20 cellular contexts compared by ENCODE assay signal in the genomic region with DNA sequence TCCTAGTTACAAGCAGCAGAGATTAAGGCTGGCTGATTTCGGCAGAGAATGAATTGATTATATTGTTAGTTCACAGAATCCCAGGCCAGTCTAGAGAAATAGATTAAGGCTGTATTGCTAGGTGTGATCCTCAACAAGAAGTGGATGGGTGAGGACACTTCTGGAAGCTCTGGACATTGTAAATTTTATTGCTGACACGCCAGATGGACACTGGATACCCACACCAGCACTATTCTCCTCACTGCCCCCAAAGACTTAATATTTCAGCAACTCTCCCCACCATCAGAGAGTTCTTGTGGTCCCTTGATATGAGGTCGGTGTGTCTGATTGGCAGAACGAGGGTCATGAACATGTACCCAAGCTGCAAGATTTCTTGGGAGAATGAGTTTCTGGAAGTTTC.
DNase-seq lines count a peak whose midpoint lies in the region; ATAC-seq, FAIRE-seq and TF ChIP-seq lines count a peak whose summit lies in the region.
"Had no signal": no experiment of that assay in that cellular context is flagged by ENCODE, and none has a peak within 500 bp of the region (broad histone marks: within the 10 kb centered on the region; RNA-seq: fewer than 3 reads in every experiment).

No MANE protein-coding gene starts in this region.

- no peaks in the 10 kb centered on the region for H3K27me3 ChIP-seq in mesendoderm (ENCODE audit: insufficient read depth, low read length, poor library complexity)
- no peaks in the 10 kb centered on the region for H3K27me3 ChIP-seq in Peyer's patch
- no peaks in the 10 kb centered on the region for H3K27me3 ChIP-seq in hepatocyte
- H3K27me3 ChIP-seq: BLaER1 treated with 17β-estradiol and CSF1 and Interleukin-3, amounts not matched to agents 10 nM and 100 nM had no signal

- no peaks in the 10 kb centered on the region for H3K9me2 ChIP-seq in hepatocyte (replicated peaks; ENCODE audit: insufficient read depth)

- CTCF ChIA-PET in A549 (lab: Yijun Ruan, JAX), result no interaction called here

- no peak overlapping the region for H2AFZ ChIP-seq in hepatocyte

- H3K9ac ChIP-seq in mesendoderm (ENCODE audit: low read length), result no peak overlapping the region
- H3K9ac ChIP-seq: BLaER1 treated with 17β-estradiol and CSF1 and Interleukin-3, amounts not matched to agents 10 nM and 100 nM had no signal

- no peaks in the 10 kb centered on the region for H3K9me3 ChIP-seq in A549
- H3K9me3 ChIP-seq in Peyer's patch, result no peaks in the 10 kb centered on the region
- no peaks in the 10 kb centered on the region for H3K9me3 ChIP-seq in hepatocyte (ENCODE audit: low read depth)
- H3K9me3 ChIP-seq: BLaER1 treated with 17β-estradiol and CSF1 and Interleukin-3, amounts not matched to agents 10 nM and 100 nM; Caco-2 had no signal

- TF ChIP-seq RAD21 in A549 (conservative IDR thresholded peaks at IDR 0.05 in 1 of 2, IDR thresholded peaks at IDR 0.05 in 1 of 2), result no peak

- no peaks in the 10 kb centered on the region for H3K79me1 ChIP-seq in mesendoderm (ENCODE audit: low read length)

- H4K20me1 ChIP-seq in hepatocyte (ENCODE audit: insufficient read depth, poor library complexity, severe bottlenecking), result no peaks in the 10 kb centered on the region
- H4K20me1 ChIP-seq: BLaER1 treated with 17β-estradiol and CSF1 and Interleukin-3, amounts not matched to agents 10 nM and 100 nM had no signal

- no peak overlapping the region for H2BK15ac ChIP-seq in mesendoderm (replicated peaks; ENCODE audit: low read depth)

- H3K4me2 ChIP-seq in A549, result no peak overlapping the region
- H3K4me2 ChIP-seq in mesendoderm (ENCODE audit: low read length), result no peak overlapping the region
- H3K4me2 ChIP-seq in hepatocyte, result no peak overlapping the region
- H3K4me2 ChIP-seq: BLaER1 treated with 17β-estradiol and CSF1 and Interleukin-3, amounts not matched to agents 10 nM and 100 nM had no signal

- H3K23ac ChIP-seq in mesendoderm (ENCODE audit: low read length), result no peak overlapping the region

- H2AK5ac ChIP-seq in mesendoderm (ENCODE audit: low read length), result no peak overlapping the region

- H3K79me2 ChIP-seq in mesendoderm (ENCODE audit: control insufficient read depth, insufficient read depth, low read length) (no peaks in the 10 kb centered on the region), hepatocyte (no peaks in the 10 kb centered on the region)

- ATAC-seq in A549, result no peak
- no peak for ATAC-seq in GM18868 (IDR thresholded peaks at IDR 0.05; ENCODE audit: unreplicated experiment)
- ATAC-seq: CD8-positive, alpha-beta T cell had no signal

- no peak overlapping the region for H2BK120ac ChIP-seq in mesendoderm (ENCODE audit: low read depth, low read length)

- no peak overlapping the region for H4K5ac ChIP-seq in mesendoderm (ENCODE audit: low read length)

- H2BK5ac ChIP-seq in mesendoderm (ENCODE audit: low read length), result no peak overlapping the region

- H3K56ac ChIP-seq in mesendoderm (ENCODE audit: low read length), result no peak overlapping the region

- H3K36me3 ChIP-seq in mesendoderm (ENCODE audit: control insufficient read depth, insufficient read depth, low read length) (no peaks in the 10 kb centered on the region), Peyer's patch (no peaks in the 10 kb centered on the region), hepatocyte (replicated peaks; ENCODE audit: insufficient read depth, low read depth) (no peaks in the 10 kb centered on the region)
- H3K36me3 ChIP-seq: BLaER1 treated with 17β-estradiol and CSF1 and Interleukin-3, amounts not matched to agents 10 nM and 100 nM had no signal

- POLR2A ChIA-PET in A549 (lab: Yijun Ruan, JAX), result no interaction called here

- DNase-seq in A549 (ENCODE audit: low read depth in 1 of 2, low spot score in 1 of 2) (no peak), HTR-8/SVneo (ENCODE audit: insufficient read length, low spot score) (no peak), mesendoderm (peak; percentile 21), Peyer's patch (no peak), hepatocyte (ENCODE audit: low spot score) (no peak)
- DNase-seq: 8988T; AML-193; Caco-2; Calu3; CD4-positive, alpha-beta T cell; CD8-positive, alpha-beta T cell; DMS79 treated with DMSO at 0.1 percent for 48 hours; GF-D8 had no signal

- no peak for TF ChIP-seq POLR2A in A549 (IDR thresholded peaks at IDR 0.05; ENCODE audit: low read length)
- TF ChIP-seq POLR2A in Peyer's patch (IDR thresholded peaks at IDR 0.05), result no peak

- H3K4ac ChIP-seq in mesendoderm (ENCODE audit: low read depth, low read length), result no peak overlapping the region

- no peaks in the 10 kb centered on the region for H3K4me1 ChIP-seq in A549
- no peaks in the 10 kb centered on the region for H3K4me1 ChIP-seq in mesendoderm (ENCODE audit: control insufficient read depth, low read depth, low read length)
- H3K4me1 ChIP-seq in Peyer's patch, result no peaks in the 10 kb centered on the region
- H3K4me1 ChIP-seq in hepatocyte (ENCODE audit: insufficient read depth), result peaks cover 4% of the 10 kb centered on the region
- H3K4me1 ChIP-seq: BLaER1 treated with 17β-estradiol and CSF1 and Interleukin-3, amounts not matched to agents 10 nM and 100 nM; Caco-2 had no signal

- FAIRE-seq in A549 (lab: Jason Lieb, UNC) (no peak), HTR-8/SVneo (lab: Jason Lieb, UNC) (peak; percentile 26)
- FAIRE-seq: A204.1, D721Med, G401.6, GM12891 had no signal

- H3K18ac ChIP-seq in mesendoderm (ENCODE audit: low read length), result no peak overlapping the region

- TF ChIP-seq CTCF in A549 (IDR thresholded peaks at IDR 0.05), result no peak
- TF ChIP-seq CTCF in Peyer's patch (IDR thresholded peaks at IDR 0.05), result no peak
- no peak for TF ChIP-seq CTCF in hepatocyte (IDR thresholded peaks at IDR 0.05; ENCODE audit: poor library complexity)

- no peak overlapping the region for H3K27ac ChIP-seq in A549
- H3K27ac ChIP-seq in mesendoderm (ENCODE audit: low read depth, low read length), result no peak overlapping the region
- H3K27ac ChIP-seq in Peyer's patch, result no peak overlapping the region
- no peak overlapping the region for H3K27ac ChIP-seq in hepatocyte
- H3K27ac ChIP-seq: BLaER1 treated with 17β-estradiol and CSF1 and Interleukin-3, amounts not matched to agents 10 nM and 100 nM; C4-2B had no signal

- H3K4me3 ChIP-seq in A549 (no peak overlapping the region), mesendoderm (ENCODE audit: low read length) (no peak overlapping the region), Peyer's patch (no peak overlapping the region), hepatocyte (no peak overlapping the region)
- H3K4me3 ChIP-seq: BLaER1 treated with 17β-estradiol and CSF1 and Interleukin-3, amounts not matched to agents 10 nM and 100 nM had no signal

- TF ChIP-seq EP300 in A549 (IDR thresholded peaks at IDR 0.05), result no peak

- 2% methylated on average over 4 of the region's 4 CpGs for WGBS in A549 (ENCODE audit: missing lambda C conversion rate)
- WGBS in mesendoderm (ENCODE audit: extremely low coverage, insufficient coverage, low lambda C conversion rate), result no CpG with 5 or more reads among the region's 4 CpGs
- 81% methylated on average over 4 of the region's 4 CpGs for WGBS in hepatocyte (ENCODE audit: low lambda C conversion rate, missing lambda C conversion rate)

- H4K8ac ChIP-seq in mesendoderm (ENCODE audit: low read depth, low read length), result no peak overlapping the region

TF ChIP-seq in A549, 52 proteins besides CTCF, POLR2A, EP300 and RAD21:
- no peak for TF ChIP-seq NPAS2 (CRISPR knock-in tag; IDR thresholded peaks at IDR 0.05; ENCODE audit: borderline replicate concordance)
- TF ChIP-seq, protein P1, sequence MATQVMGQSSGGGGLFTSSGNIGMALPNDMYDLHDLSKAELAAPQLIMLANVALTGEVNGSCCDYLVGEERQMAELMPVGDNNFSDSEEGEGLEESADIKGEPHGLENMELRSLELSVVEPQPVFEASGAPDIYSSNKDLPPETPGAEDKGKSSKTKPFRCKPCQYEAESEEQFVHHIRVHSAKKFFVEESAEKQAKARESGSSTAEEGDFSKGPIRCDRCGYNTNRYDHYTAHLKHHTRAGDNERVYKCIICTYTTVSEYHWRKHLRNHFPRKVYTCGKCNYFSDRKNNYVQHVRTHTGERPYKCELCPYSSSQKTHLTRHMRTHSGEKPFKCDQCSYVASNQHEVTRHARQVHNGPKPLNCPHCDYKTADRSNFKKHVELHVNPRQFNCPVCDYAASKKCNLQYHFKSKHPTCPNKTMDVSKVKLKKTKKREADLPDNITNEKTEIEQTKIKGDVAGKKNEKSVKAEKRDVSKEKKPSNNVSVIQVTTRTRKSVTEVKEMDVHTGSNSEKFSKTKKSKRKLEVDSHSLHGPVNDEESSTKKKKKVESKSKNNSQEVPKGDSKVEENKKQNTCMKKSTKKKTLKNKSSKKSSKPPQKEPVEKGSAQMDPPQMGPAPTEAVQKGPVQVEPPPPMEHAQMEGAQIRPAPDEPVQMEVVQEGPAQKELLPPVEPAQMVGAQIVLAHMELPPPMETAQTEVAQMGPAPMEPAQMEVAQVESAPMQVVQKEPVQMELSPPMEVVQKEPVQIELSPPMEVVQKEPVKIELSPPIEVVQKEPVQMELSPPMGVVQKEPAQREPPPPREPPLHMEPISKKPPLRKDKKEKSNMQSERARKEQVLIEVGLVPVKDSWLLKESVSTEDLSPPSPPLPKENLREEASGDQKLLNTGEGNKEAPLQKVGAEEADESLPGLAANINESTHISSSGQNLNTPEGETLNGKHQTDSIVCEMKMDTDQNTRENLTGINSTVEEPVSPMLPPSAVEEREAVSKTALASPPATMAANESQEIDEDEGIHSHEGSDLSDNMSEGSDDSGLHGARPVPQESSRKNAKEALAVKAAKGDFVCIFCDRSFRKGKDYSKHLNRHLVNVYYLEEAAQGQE (IDR thresholded peaks at IDR 0.05), result no peak
- TF ChIP-seq, protein P2, sequence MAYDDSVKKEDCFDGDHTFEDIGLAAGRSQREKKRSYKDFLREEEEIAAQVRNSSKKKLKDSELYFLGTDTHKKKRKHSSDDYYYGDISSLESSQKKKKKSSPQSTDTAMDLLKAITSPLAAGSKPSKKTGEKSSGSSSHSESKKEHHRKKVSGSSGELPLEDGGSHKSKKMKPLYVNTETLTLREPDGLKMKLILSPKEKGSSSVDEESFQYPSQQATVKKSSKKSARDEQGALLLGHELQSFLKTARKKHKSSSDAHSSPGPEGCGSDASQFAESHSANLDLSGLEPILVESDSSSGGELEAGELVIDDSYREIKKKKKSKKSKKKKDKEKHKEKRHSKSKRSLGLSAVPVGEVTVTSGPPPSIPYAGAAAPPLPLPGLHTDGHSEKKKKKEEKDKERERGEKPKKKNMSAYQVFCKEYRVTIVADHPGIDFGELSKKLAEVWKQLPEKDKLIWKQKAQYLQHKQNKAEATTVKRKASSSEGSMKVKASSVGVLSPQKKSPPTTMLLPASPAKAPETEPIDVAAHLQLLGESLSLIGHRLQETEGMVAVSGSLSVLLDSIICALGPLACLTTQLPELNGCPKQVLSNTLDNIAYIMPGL (CRISPR knock-in tag; IDR thresholded peaks at IDR 0.05; ENCODE audit: borderline replicate concordance), result no peak
- peak; percentile 54 for TF ChIP-seq MAFK (IDR thresholded peaks at IDR 0.05; ENCODE audit: partially characterized antibody)
- no peak for TF ChIP-seq CHD4 (IDR thresholded peaks at IDR 0.05; ENCODE audit: borderline replicate concordance)
